ENCODE assay signal across 22 cellular contexts in the genomic region with DNA sequence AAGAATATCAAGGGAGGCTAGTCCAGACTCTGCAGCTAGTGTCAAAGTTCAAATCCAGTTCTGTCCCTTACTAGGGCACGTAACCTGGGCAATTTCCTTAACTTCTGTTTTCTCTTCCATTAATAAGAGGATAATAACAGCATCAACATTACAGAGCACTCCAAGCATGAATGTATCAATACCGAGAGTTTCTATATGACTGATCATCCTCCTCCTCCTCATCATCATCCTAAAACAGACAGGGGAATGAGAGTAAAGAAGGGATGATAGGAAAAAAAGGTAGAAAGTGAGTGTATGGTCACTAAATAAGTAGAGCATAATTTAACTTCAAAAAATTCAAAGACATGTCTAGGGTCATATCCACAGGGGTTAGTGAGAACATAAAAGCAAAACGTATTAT.
DNase-seq lines count a peak whose midpoint lies in the region; ATAC-seq and TF ChIP-seq lines count a peak whose summit lies in the region.
"Had no signal": no experiment of that assay in that cellular context is flagged by ENCODE, and none has a peak within 500 bp of the region (broad histone marks: within the 10 kb centered on the region; RNA-seq: fewer than 3 reads in every experiment).

No MANE protein-coding gene starts in this region.

- no peaks in the 10 kb centered on the region for H3K9me2 ChIP-seq in OCI-LY7 (ENCODE audit: insufficient read depth, low read length)

- CTCF ChIA-PET in OCI-LY7 (lab: Charles Lee; ENCODE audit: unreplicated experiment), result no interaction called here

- no peaks in the 10 kb centered on the region for H3K36me3 Mint-ChIP-seq in memory B cell

- H2AFZ ChIP-seq in OCI-LY7 (ENCODE audit: low read length), result peak overlapping the region; percentile 71; the same call in 1 of the 2 replicates
- H2AFZ ChIP-seq: PC-9 had no signal

- H3K36me3 ChIP-seq in OCI-LY7 (ENCODE audit: insufficient read depth, low read length), result no peaks in the 10 kb centered on the region
- H3K36me3 ChIP-seq in thymus (ENCODE audit: control insufficient read depth, insufficient read depth), result no peaks in the 10 kb centered on the region
- H3K36me3 ChIP-seq in H7 (replicated peaks; ENCODE audit: control insufficient read depth, insufficient read depth, low read length), result no peaks in the 10 kb centered on the region
- no peaks in the 10 kb centered on the region for H3K36me3 ChIP-seq in suprapubic skin

- H3K4me1 ChIP-seq in OCI-LY7 (ENCODE audit: insufficient read depth, low read length, poor library complexity, severe bottlenecking) (peaks cover 49% of the 10 kb centered on the region), thymus (ENCODE audit: control insufficient read depth, insufficient read depth, low read length) (peaks cover 17% of the 10 kb centered on the region), suprapubic skin (peaks cover 6% of the 10 kb centered on the region)

- no peak for TF ChIP-seq POLR2A in suprapubic skin (IDR thresholded peaks at IDR 0.05)

- H3K4me3 Mint-ChIP-seq in memory B cell, result no peak overlapping the region
- H3K4me3 Mint-ChIP-seq: activated CD4-positive, alpha-beta T cell treated with anti-CD3 and anti-CD28 coated beads, Interleukin-2, amount 10 ng/mL, durations not matched to agents 7 days and 5 days; CD4-positive, alpha-beta T cell had no signal

- peaks cover 31% of the 10 kb centered on the region for H3K4me1 Mint-ChIP-seq in memory B cell

- whole genome bisulfite sequencing in thymus, result 96% methylated on average over 3 of the region's 3 CpGs
- WGBS in suprapubic skin, result 90% methylated on average over 3 of the region's 3 CpGs

- H3K27ac ChIP-seq in OCI-LY7 (ENCODE audit: low read depth, low read length, poor library complexity, severe bottlenecking) (peak overlapping the region; percentile 97), thymus (ENCODE audit: low read depth) (peak overlapping the region; percentile 88), suprapubic skin (no peak overlapping the region)
- H3K27ac ChIP-seq: 22Rv1, PC-9 had no signal

- peak overlapping the region; percentile 97 for H3K27ac Mint-ChIP-seq in memory B cell

- H3K9me3 ChIP-seq in OCI-LY7 (ENCODE audit: low read length) (peaks cover 7% of the 10 kb centered on the region; the same call in 1 of the 2 replicates), thymus (ENCODE audit: control insufficient read depth) (no peaks in the 10 kb centered on the region), suprapubic skin (no peaks in the 10 kb centered on the region)

- H3K27me3 ChIP-seq in thymus (ENCODE audit: control insufficient read depth, insufficient read depth), result no peaks in the 10 kb centered on the region
- no peaks in the 10 kb centered on the region for H3K27me3 ChIP-seq in H7 (ENCODE audit: control insufficient read depth, insufficient read depth, low read length)
- H3K27me3 ChIP-seq in suprapubic skin, result no peaks in the 10 kb centered on the region
- H3K27me3 ChIP-seq: dorsolateral prefrontal cortex had no signal

- no peaks in the 10 kb centered on the region for H3K27me3 Mint-ChIP-seq in memory B cell
- H3K27me3 Mint-ChIP-seq: activated CD4-positive, alpha-beta T cell treated with anti-CD3 and anti-CD28 coated beads, Interleukin-2, amount 10 ng/mL, durations not matched to agents 7 days and 5 days; activated T-cell treated with anti-CD3 and anti-CD28 coated beads, Interleukin-2, amount 50 U/mL, for 24 hours; CD4-positive, alpha-beta T cell had no signal

- peaks cover 4% of the 10 kb centered on the region for H3K9me3 Mint-ChIP-seq in memory B cell
- H3K9me3 Mint-ChIP-seq: CD4-positive, alpha-beta T cell had no signal

- intact Hi-C loops in OCI-LY7 (cut with micrococcal nuclease; ENCODE audit: unreplicated experiment), result no loop called here

- no peak for ATAC-seq in memory B cell (ENCODE audit: low read depth)
- ATAC-seq: HCT116, K562, Right ventricle myocardium inferior had no signal

- H3K4me3 ChIP-seq in OCI-LY7 (ENCODE audit: low read depth, low read length, poor library complexity, severe bottlenecking), result peak overlapping the region; percentile 48
- no peak overlapping the region for H3K4me3 ChIP-seq in thymus (ENCODE audit: low read length)
- H3K4me3 ChIP-seq in H7 (ENCODE audit: insufficient read depth, low read depth, low read length), result no peak overlapping the region
- no peak overlapping the region for H3K4me3 ChIP-seq in suprapubic skin
- H3K4me3 ChIP-seq: dorsolateral prefrontal cortex, K562, PC-9 had no signal

- no TSS peak for BruUV-seq in OCI-LY7 (replicated peaks; lab: Mats Ljungman, UMichigan)

- H4K20me1 ChIP-seq in OCI-LY7 (ENCODE audit: insufficient read depth, low read length), result no peaks in the 10 kb centered on the region

- TF ChIP-seq CTCF in OCI-LY7 (conservative IDR thresholded peaks at IDR 0.05; ENCODE audit: low read length) (no peak), suprapubic skin (IDR thresholded peaks at IDR 0.05) (no peak)

- no peak for TF ChIP-seq EP300 in suprapubic skin (IDR thresholded peaks at IDR 0.05)

- POLR2A ChIA-PET in OCI-LY7 (lab: Charles Lee), result interaction anchor here (0.6 to 4.1 kb wide), 4 partner anchors 10 to 33 kb away, joined by 3 to 35 read pairs (median 6); no protein-coding TSS in a partner anchor

- no peaks in the 10 kb centered on the region for H3K79me2 ChIP-seq in OCI-LY7 (ENCODE audit: insufficient read depth, low read depth, low read length)

- DNase-seq in NCI-H1092 treated with DMSO at 0.1 percent for 48 hours (lab: John Stamatoyannopoulos, UW), result peak; percentile 0
- no peak for DNase-seq in NCI-H1092 (lab: John Stamatoyannopoulos, UW)
- no peak for DNase-seq in OCI-LY7 (ENCODE audit: low spot score)
- DNase-seq in memory B cell (ENCODE audit: low spot score in 2 of 2), result no peak
- no peak for DNase-seq in H7
- DNase-seq in activated naive CD4-positive, alpha-beta T cell treated with anti-CD3 and anti-CD28 coated beads, Interleukin-2, amount 50 U/mL, for 16 hours, result no peak
- DNase-seq in suprapubic skin (ENCODE audit: low spot score in 2 of 2), result no peak
- DNase-seq: activated CD4-positive, alpha-beta T cell treated with anti-CD3 and anti-CD28 coated beads, Interleukin-2, amount 10 ng/mL, durations not matched to agents 7 days and 5 days; activated gamma-delta T cell treated with Interleukin-2 at 50 U/mL for 16 hours; activated T-cell treated with anti-CD3 and anti-CD28 coated beads, Interleukin-2, amount 50 U/mL, for 24 hours; CD4-positive, alpha-beta T cell; dorsolateral prefrontal cortex; NCI-H2081; NCI-H446 treated with DMSO at 0.1 percent for 48 hours; small intestine; stimulated activated CD4-positive, alpha-beta T cell treated with anti-CD3 and anti-CD28 coated beads, Interleukin-2, amount 100 ng/mL, for 24 hours had no signal

- peak overlapping the region; percentile 74 for H3K4me2 ChIP-seq in OCI-LY7 (ENCODE audit: low read length)
- H3K4me2 ChIP-seq: PC-9 had no signal
